Comparison of ENCODE assay signal across 15 cellular contexts in genomic region chr10:33196710-33197406, GRCh38.
DNase-seq lines count a peak whose midpoint lies in the region; ATAC-seq, FAIRE-seq and TF ChIP-seq lines count a peak whose summit lies in the region.
"Had no signal": no experiment of that assay in that cellular context is flagged by ENCODE, and none has a peak within 500 bp of the region (broad histone marks: within the 10 kb centered on the region; RNA-seq: fewer than 3 reads in every experiment).

No MANE protein-coding gene starts in this region.

- no peak overlapping the region for H3K27ac Mint-ChIP-seq in activated CD4-positive, alpha-beta T cell treated with anti-CD3 and anti-CD28 coated beads, Interleukin-2, amount 10 ng/mL, durations not matched to agents 24 days and 14 days
- H3K27ac Mint-ChIP-seq: activated naive CD8-positive, alpha-beta T cell treated with anti-CD3 and anti-CD28 coated beads, Interleukin-2, amount 10 ng/mL, durations not matched to agents 7 days and 5 days; dendritic cell treated with granulocyte-macrophage colony-stimulating factor and Interleukin-4, amounts not matched to agents 40 ng/mL and 50 ng/mL, for 4 days; natural killer cell treated with Interleukin-12 subunit alpha and Interleukin-12 subunit beta and Interleukin-15 and Interleukin-18, amount 100 ng/mL, for 72 hours; stimulated activated naive CD8-positive, alpha-beta T cell treated with anti-CD3 and anti-CD28 coated beads, Interleukin-15, Interleukin-2, amounts not matched to agents 100 ng/mL and 50 ng/mL, for 24 hours had no signal

- CTCF ChIA-PET in A549 (lab: Yijun Ruan, JAX) = interaction anchor here (0.8 to 3.3 kb wide), 4 partner anchors 10 to 1441 kb away, joined by 3 to 12 read pairs (median 4); no protein-coding TSS in a partner anchor

- TF ChIP-seq EP300 in A549 (IDR thresholded peaks at IDR 0.05) = peak in 1 of 2 experiments; percentile 24; a peak in 1 of 5 replicates

- H3K4me2 ChIP-seq in A549 = peak overlapping the region; percentile 73
- H3K4me2 ChIP-seq in parathyroid adenoma (ENCODE audit: low read length) = no peak overlapping the region

- no peaks in the 10 kb centered on the region for H3K36me3 Mint-ChIP-seq in activated CD4-positive, alpha-beta T cell treated with anti-CD3 and anti-CD28 coated beads, Interleukin-2, amount 10 ng/mL, durations not matched to agents 24 days and 14 days (ENCODE audit: low read depth)
- H3K36me3 Mint-ChIP-seq: activated naive CD8-positive, alpha-beta T cell treated with anti-CD3 and anti-CD28 coated beads, Interleukin-2, amount 10 ng/mL, durations not matched to agents 7 days and 5 days; natural killer cell treated with Interleukin-12 subunit alpha and Interleukin-12 subunit beta and Interleukin-15 and Interleukin-18, amount 100 ng/mL, for 72 hours had no signal

- ATAC-seq in A549 = peak; percentile 40 to 62; a peak in 4 of 6 replicates
- ATAC-seq in activated CD4-positive, CD25-positive, alpha-beta regulatory T cell treated with anti-CD3 and anti-CD28 coated beads, Interleukin-2, amount 50 U/mL, for 24 hours = no peak
- ATAC-seq: natural killer cell treated with Interleukin-12 subunit alpha and Interleukin-12 subunit beta and Interleukin-15 and Interleukin-18, amount 100 ng/mL, for 72 hours had no signal

- peaks cover 28% of the 10 kb centered on the region for H3K27me3 Mint-ChIP-seq in activated CD4-positive, alpha-beta T cell treated with anti-CD3 and anti-CD28 coated beads, Interleukin-2, amount 10 ng/mL, durations not matched to agents 24 days and 14 days
- H3K27me3 Mint-ChIP-seq: dendritic cell treated with granulocyte-macrophage colony-stimulating factor and Interleukin-4, amounts not matched to agents 40 ng/mL and 50 ng/mL, for 4 days had no signal

- H3K36me3 ChIP-seq in kidney epithelial cell (ENCODE audit: control insufficient read depth, insufficient read depth, low read length) (peaks cover 1% of the 10 kb centered on the region), parathyroid adenoma (ENCODE audit: control insufficient read depth, insufficient read depth, low read length) (no peaks in the 10 kb centered on the region)

- H3K9ac ChIP-seq in parathyroid adenoma = no peak overlapping the region

- H3K4me1 ChIP-seq in A549 (peaks cover 78% of the 10 kb centered on the region), parathyroid adenoma (no peaks in the 10 kb centered on the region)

- no peaks in the 10 kb centered on the region for H3K79me2 ChIP-seq in parathyroid adenoma

- H3K9me3 ChIP-seq in A549 (no peaks in the 10 kb centered on the region), parathyroid adenoma (ENCODE audit: control insufficient read depth, low read length) (no peaks in the 10 kb centered on the region)

- H3K4me3 Mint-ChIP-seq in activated CD4-positive, alpha-beta T cell treated with anti-CD3 and anti-CD28 coated beads, Interleukin-2, amount 10 ng/mL, durations not matched to agents 24 days and 14 days = no peak overlapping the region
- H3K4me3 Mint-ChIP-seq: activated naive CD8-positive, alpha-beta T cell treated with anti-CD3 and anti-CD28 coated beads, Interleukin-2, amount 10 ng/mL, durations not matched to agents 7 days and 5 days; dendritic cell treated with granulocyte-macrophage colony-stimulating factor and Interleukin-4, amounts not matched to agents 40 ng/mL and 50 ng/mL, for 4 days; natural killer cell treated with Interleukin-12 subunit alpha and Interleukin-12 subunit beta and Interleukin-15 and Interleukin-18, amount 100 ng/mL, for 72 hours; stimulated activated naive CD8-positive, alpha-beta T cell treated with anti-CD3 and anti-CD28 coated beads, Interleukin-15, Interleukin-2, amounts not matched to agents 100 ng/mL and 50 ng/mL, for 24 hours had no signal

- intact Hi-C loops in activated CD4-positive, alpha-beta T cell treated with anti-CD3 and anti-CD28 coated beads, Interleukin-2, amount 10 ng/mL, durations not matched to agents 24 days and 14 days (cut with micrococcal nuclease) = no loop called here

- no peaks in the 10 kb centered on the region for H3K4me1 Mint-ChIP-seq in activated CD4-positive, alpha-beta T cell treated with anti-CD3 and anti-CD28 coated beads, Interleukin-2, amount 10 ng/mL, durations not matched to agents 24 days and 14 days

- H3K9me3 Mint-ChIP-seq in activated CD4-positive, alpha-beta T cell treated with anti-CD3 and anti-CD28 coated beads, Interleukin-2, amount 10 ng/mL, durations not matched to agents 24 days and 14 days = no peaks in the 10 kb centered on the region
- H3K9me3 Mint-ChIP-seq: activated naive CD8-positive, alpha-beta T cell treated with anti-CD3 and anti-CD28 coated beads, Interleukin-2, amount 10 ng/mL, durations not matched to agents 7 days and 5 days; dendritic cell treated with granulocyte-macrophage colony-stimulating factor and Interleukin-4, amounts not matched to agents 40 ng/mL and 50 ng/mL, for 4 days; natural killer cell treated with Interleukin-12 subunit alpha and Interleukin-12 subunit beta and Interleukin-15 and Interleukin-18, amount 100 ng/mL, for 72 hours; stimulated activated naive CD8-positive, alpha-beta T cell treated with anti-CD3 and anti-CD28 coated beads, Interleukin-15, Interleukin-2, amounts not matched to agents 100 ng/mL and 50 ng/mL, for 24 hours had no signal

- POLR2A ChIA-PET in A549 (lab: Yijun Ruan, JAX) = interaction anchor here (0.8 kb wide), 1 partner anchor 80 kb away, joined by 3 read pairs; no protein-coding TSS in a partner anchor

- DNase-seq in A549 (ENCODE audit: low read depth in 1 of 2, low spot score in 1 of 2) = peak; percentile 43 to 85
- DNase-seq in kidney epithelial cell (ENCODE audit: low read depth) = peak; percentile 90
- DNase-seq in NCI-H1930 (lab: John Stamatoyannopoulos, UW) = no peak
- no peak for DNase-seq in effector CD8-positive, alpha-beta T cell (lab: John Stamatoyannopoulos, UW)
- no peak for DNase-seq in activated CD4-positive, alpha-beta T cell treated with anti-CD3 and anti-CD28 coated beads, Interleukin-2, amount 10 ng/mL, durations not matched to agents 24 days and 14 days
- DNase-seq: activated naive CD8-positive, alpha-beta T cell treated with anti-CD3 and anti-CD28 coated beads, Interleukin-2, amount 10 ng/mL, durations not matched to agents 7 days and 5 days; EL; hypothalamus; stimulated activated CD4-positive, alpha-beta T cell treated with anti-CD3 and anti-CD28 coated beads, Interleukin-2, amount 100 ng/mL, for 48 hours had no signal

- no peak overlapping the region for H2AFZ ChIP-seq in parathyroid adenoma

- no peak for TF ChIP-seq CTCF in A549 (IDR thresholded peaks at IDR 0.05)
- no peak for TF ChIP-seq CTCF in VCaP (conservative IDR thresholded peaks at IDR 0.05)
- TF ChIP-seq CTCF in kidney epithelial cell (IDR thresholded peaks at IDR 0.05; ENCODE audit: insufficient read depth, low read length, poor library complexity, severe bottlenecking) = no peak
- TF ChIP-seq CTCF in parathyroid adenoma (IDR thresholded peaks at IDR 0.05) = no peak

- 3% methylated on average over 16 of the region's 16 CpGs for WGBS in A549 (ENCODE audit: missing lambda C conversion rate)

- no peaks in the 10 kb centered on the region for H3K27me3 ChIP-seq in kidney epithelial cell (ENCODE audit: control insufficient read depth, insufficient read depth, low read length)
- no peaks in the 10 kb centered on the region for H3K27me3 ChIP-seq in parathyroid adenoma (ENCODE audit: control insufficient read depth, insufficient read depth, low read length)

- H3K27ac ChIP-seq in A549 (peak overlapping the region; percentile 79 to 86), VCaP (peak overlapping the region; percentile 79), parathyroid adenoma (peak overlapping the region; percentile 17)

- TF ChIP-seq RAD21 in A549 (conservative IDR thresholded peaks at IDR 0.05 in 1 of 2, IDR thresholded peaks at IDR 0.05 in 1 of 2) = no peak

- H3K4me3 ChIP-seq in A549 (peak overlapping the region; percentile 2; the same call in 2 of the 3 replicates), kidney epithelial cell (ENCODE audit: low read depth, low read length) (no peak overlapping the region), parathyroid adenoma (ENCODE audit: low read depth, low read length) (no peak overlapping the region)

- TF ChIP-seq POLR2A in A549 (IDR thresholded peaks at IDR 0.05; ENCODE audit: low read length) = no peak

- FAIRE-seq in A549 (lab: Jason Lieb, UNC) = peak; percentile 13

TF ChIP-seq in A549, 52 proteins besides CTCF, POLR2A, EP300 and RAD21:
- TF ChIP-seq RARB (CRISPR knock-in tag; IDR thresholded peaks at IDR 0.05) (no peak), FOSL2 (IDR thresholded peaks at IDR 0.05) (no peak), FOSL2 (CRISPR knock-in tag; IDR thresholded peaks at IDR 0.05) (peak; percentile 9; the same call in 1 of the 2 replicates), SREBF2 (IDR thresholded peaks at IDR 0.05) (no peak), CBX8 (IDR thresholded peaks at IDR 0.05) (no peak), GATA3 (IDR thresholded peaks at IDR 0.05; ENCODE audit: borderline replicate concordance) (peak; percentile 57; the same call in 1 of the 2 replicates), CBX2 (IDR thresholded peaks at IDR 0.05; ENCODE audit: borderline replicate concordance, low read depth) (no peak), JUN (IDR thresholded peaks at IDR 0.05) (peak; percentile 42 to 54; a peak in 4 of 5 replicates), ZNF302 (CRISPR knock-in tag; IDR thresholded peaks at IDR 0.05) (no peak), NR3C1 (IDR thresholded peaks at IDR 0.05) (no peak), ELK1 (IDR thresholded peaks at IDR 0.05; ENCODE audit: low read depth, low read length) (no peak)

Comparison
In these comparisons a context has a peak if more than half of its experiments do, and no peak if none do; other contexts are left out.
1. ATAC-seq: peak in A549 (2 of 2); none in activated CD4-positive, CD25-positive, alpha-beta regulatory T cell treated with anti-CD3 and anti-CD28 coated beads, Interleukin-2, amount 50 U/mL, for 24 hours (0 of 2).
2. DNase-seq: peak in A549 (2 of 2) and kidney epithelial cell (single experiment); none in NCI-H1930 (0 of 2), effector CD8-positive, alpha-beta T cell (single experiment) and activated CD4-positive, alpha-beta T cell treated with anti-CD3 and anti-CD28 coated beads, Interleukin-2, amount 10 ng/mL, durations not matched to agents 24 days and 14 days (single experiment).
3. H3K27ac ChIP-seq: peak in every context shown above with its lines; median percentile 82 in A549; 79 in VCaP; 17 in parathyroid adenoma.